ENCODE assay signal across 12 cellular contexts in the genomic region with DNA sequence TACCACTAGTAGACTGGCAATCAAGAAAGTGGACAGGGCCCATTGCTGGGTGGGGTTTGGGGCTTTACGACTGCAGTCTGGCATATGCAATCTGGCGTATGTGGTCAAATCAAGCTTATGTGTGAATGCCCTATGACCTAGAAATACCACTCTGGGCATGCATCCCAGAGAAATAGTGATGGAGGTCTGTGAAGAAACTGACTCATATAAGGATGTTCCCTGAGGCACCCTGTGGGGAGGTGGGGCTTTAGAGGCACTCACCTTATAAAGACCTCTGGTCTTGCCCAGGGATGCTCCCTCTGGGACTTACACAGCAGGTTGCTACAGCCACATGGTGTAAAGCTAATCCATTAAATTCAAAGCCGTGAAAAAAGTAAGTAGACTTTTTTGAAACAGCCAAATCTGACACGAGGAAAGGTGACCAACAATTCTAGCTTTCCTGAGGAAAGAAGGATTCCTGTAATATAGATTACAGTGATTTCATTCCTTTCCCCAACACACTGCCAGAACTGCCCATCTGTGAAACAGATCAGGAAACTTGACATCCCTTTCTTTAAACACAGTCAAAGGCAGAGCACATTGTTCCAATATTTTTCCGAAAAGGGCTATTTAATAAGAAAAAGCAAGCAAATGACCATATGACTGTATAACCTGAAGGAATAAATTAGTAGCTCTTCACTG.
DNase-seq lines count a peak whose midpoint lies in the region; ATAC-seq and TF ChIP-seq lines count a peak whose summit lies in the region.
"Had no signal": no experiment of that assay in that cellular context is flagged by ENCODE, and none has a peak within 500 bp of the region (broad histone marks: within the 10 kb centered on the region; RNA-seq: fewer than 3 reads in every experiment).

No MANE protein-coding gene starts in this region.

- DNase-seq in HCEC 1CT (peak; percentile 84), SW 1271 (lab: John Stamatoyannopoulos, UW) (peak; percentile 17 to 58), fibroblast of pulmonary artery (ENCODE audit: low read depth) (peak; percentile 88), smooth muscle cell of the brain vasculature (ENCODE audit: low read depth, low spot score) (peak; percentile 75), hypothalamus (lab: John Stamatoyannopoulos, UW) (no peak)
- DNase-seq in activated CD4-positive, alpha-beta T cell treated with anti-CD3 and anti-CD28 coated beads for 4 hours = no peak
- DNase-seq: activated CD4-positive, alpha-beta T cell treated with anti-CD3 and anti-CD28 coated beads for 48 hours; lower lobe of right lung; NCI-H2029 treated with DMSO at 0.1 percent for 48 hours; SHP77 had no signal

- no peak overlapping the region for H3K4me3 ChIP-seq in fibroblast of pulmonary artery (replicated peaks; ENCODE audit: low read depth, low read length)
- H3K4me3 ChIP-seq: lower lobe of right lung, prostate gland had no signal

- no peak for TF ChIP-seq CTCF in fibroblast of pulmonary artery (IDR thresholded peaks at IDR 0.05; ENCODE audit: low read length, missing control alignments)

- no peak for ATAC-seq in GM21367 (IDR thresholded peaks at IDR 0.05; ENCODE audit: unreplicated experiment)
- ATAC-seq: lower lobe of right lung had no signal

Comparison
In these comparisons a context has a peak if more than half of its experiments do, and no peak if none do; other contexts are left out.
1. DNase-seq: peak in HCEC 1CT (single experiment), SW 1271 (2 of 2), fibroblast of pulmonary artery (single experiment) and smooth muscle cell of the brain vasculature (single experiment); none in hypothalamus (0 of 51) and activated CD4-positive, alpha-beta T cell treated with anti-CD3 and anti-CD28 coated beads for 4 hours (0 of 2).